19 cellular contexts compared by ENCODE assay signal in the genomic region with DNA sequence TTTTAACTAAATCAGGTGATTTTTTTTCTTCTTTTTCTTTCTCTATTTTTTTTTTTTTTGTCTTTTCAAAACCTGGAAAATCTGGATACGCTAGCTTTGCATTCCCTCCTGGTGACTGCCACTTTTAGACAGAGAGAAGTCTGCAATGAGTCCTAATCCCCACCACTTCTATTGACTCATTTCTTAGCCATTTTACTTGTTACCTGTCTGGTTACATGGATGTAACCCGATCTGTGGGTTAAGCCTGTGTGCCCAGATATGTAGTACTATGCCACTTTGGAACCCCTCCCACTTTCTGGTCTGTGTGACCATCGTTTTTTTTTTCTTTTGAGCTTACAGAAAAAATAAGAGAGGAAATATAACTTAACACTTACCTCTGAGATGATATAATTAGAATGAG.
DNase-seq lines count a peak whose midpoint lies in the region; ATAC-seq and TF ChIP-seq lines count a peak whose summit lies in the region.
"Had no signal": no experiment of that assay in that cellular context is flagged by ENCODE, and none has a peak within 500 bp of the region (broad histone marks: within the 10 kb centered on the region; RNA-seq: fewer than 3 reads in every experiment).

No MANE protein-coding gene starts in this region.

- no peaks in the 10 kb centered on the region for H3K4me1 Mint-ChIP-seq in neural progenitor cell
- H3K4me1 Mint-ChIP-seq in activated T-helper 2 cell treated with anti-CD3 and anti-CD28 coated beads, Interferon-gamma antibody, Interleukin-2, Interleukin-4, amounts not matched to agents 10 μg/mL and 5 μg/mL and 100 μg/mL, durations not matched to agents 14 hours and 24 hours and 36 hours (ENCODE audit: low read depth) = no peaks in the 10 kb centered on the region
- H3K4me1 Mint-ChIP-seq: CD14-positive monocyte had no signal

- dilution Hi-C loops in mammary epithelial cell (cut with HindIII; ENCODE audit: low sequenced_read_pairs) = no loop called here

- ATAC-seq in HG03520 (IDR thresholded peaks at IDR 0.05; ENCODE audit: unreplicated experiment) = no peak
- ATAC-seq: K562 had no signal

- H3F3A ChIP-seq in neural progenitor cell (ENCODE audit: low read depth) = no peaks in the 10 kb centered on the region

- H3K4me1 ChIP-seq in mammary epithelial cell (ENCODE audit: insufficient read depth, low read length) (peaks cover 5% of the 10 kb centered on the region), neural progenitor cell (no peaks in the 10 kb centered on the region)
- H3K4me1 ChIP-seq: SJCRH30 had no signal

- TF ChIP-seq CTCF in mammary epithelial cell (conservative IDR thresholded peaks at IDR 0.05 in 1 of 2, IDR thresholded peaks at IDR 0.05 in 1 of 2; ENCODE audit: extremely low read depth in 1 of 2, insufficient read depth in 1 of 2, low read depth in 1 of 2, low read length in 2 of 2) = no peak
- TF ChIP-seq CTCF in neural progenitor cell (IDR thresholded peaks at IDR 0.05) = no peak

- H3K9ac ChIP-seq in mammary epithelial cell (ENCODE audit: insufficient read depth, low read length) (no peak overlapping the region), neural progenitor cell (no peak overlapping the region)

- no peak overlapping the region for H3K27ac Mint-ChIP-seq in neural progenitor cell
- no peak overlapping the region for H3K27ac Mint-ChIP-seq in activated T-helper 2 cell treated with anti-CD3 and anti-CD28 coated beads, Interferon-gamma antibody, Interleukin-2, Interleukin-4, amounts not matched to agents 10 μg/mL and 5 μg/mL and 100 μg/mL, durations not matched to agents 14 hours and 24 hours and 36 hours
- H3K27ac Mint-ChIP-seq: CD14-positive monocyte had no signal

- in situ Hi-C loops in mammary epithelial cell (cut with MboI; ENCODE audit: low sequenced_read_pairs in 2 of 2) = no loop called here

- H3K4me2 ChIP-seq in mammary epithelial cell (ENCODE audit: insufficient read depth, low read depth, low read length) = no peak overlapping the region
- no peak overlapping the region for H3K4me2 ChIP-seq in neural progenitor cell

- CTCF ChIA-PET in mammary epithelial cell (lab: Charles Lee; ENCODE audit: low non-redundant PET) = no interaction called here

- H3K27me3 ChIP-seq in mammary epithelial cell (ENCODE audit: insufficient read depth, low read length) (no peaks in the 10 kb centered on the region), neural progenitor cell (no peaks in the 10 kb centered on the region)
- H3K27me3 ChIP-seq: SJCRH30 had no signal

- no TSS peak for BruUV-seq in mammary epithelial cell (replicated peaks; lab: Mats Ljungman, UMichigan)

- intact Hi-C loops in mammary epithelial cell (cut with micrococcal nuclease) = no loop called here
- intact Hi-C loops in activated T-helper 2 cell treated with anti-CD3 and anti-CD28 coated beads, Interferon-gamma antibody, Interleukin-2, Interleukin-4, amounts not matched to agents 10 μg/mL and 5 μg/mL and 100 μg/mL, durations not matched to agents 14 hours and 24 hours and 36 hours (cut with micrococcal nuclease) = no loop called here

- H3K79me2 ChIP-seq in mammary epithelial cell (ENCODE audit: insufficient read depth, low read length) (no peaks in the 10 kb centered on the region), neural progenitor cell (ENCODE audit: low read depth) (no peaks in the 10 kb centered on the region)

- H3K27me3 Mint-ChIP-seq in neural progenitor cell (ENCODE audit: insufficient read depth, low read depth) = no peaks in the 10 kb centered on the region
- H3K27me3 Mint-ChIP-seq in activated T-helper 2 cell treated with anti-CD3 and anti-CD28 coated beads, Interferon-gamma antibody, Interleukin-2, Interleukin-4, amounts not matched to agents 10 μg/mL and 5 μg/mL and 100 μg/mL, durations not matched to agents 14 hours and 24 hours and 36 hours (ENCODE audit: low read depth) = no peaks in the 10 kb centered on the region

- no peaks in the 10 kb centered on the region for H3K36me3 ChIP-seq in mammary epithelial cell (ENCODE audit: insufficient read depth, low read length)
- no peaks in the 10 kb centered on the region for H3K36me3 ChIP-seq in neural progenitor cell
- H3K36me3 ChIP-seq: SJCRH30 had no signal

- DNase-seq in NCI-H2171 treated with DMSO at 0.1 percent for 48 hours (lab: John Stamatoyannopoulos, UW) (peak; percentile 9), NCI-H2171 (lab: John Stamatoyannopoulos, UW) (no peak), NCI-H69 (lab: John Stamatoyannopoulos, UW) (peak; percentile 49), mammary epithelial cell (peak; percentile 24), neural progenitor cell (ENCODE audit: low spot score) (peak; percentile 3), GOT3 (lab: John Stamatoyannopoulos, UW) (no peak)
- no peak for DNase-seq in activated T-helper 2 cell treated with anti-CD3 and anti-CD28 coated beads, Interferon-gamma antibody, Interleukin-2, Interleukin-4, amounts not matched to agents 10 μg/mL and 5 μg/mL and 100 μg/mL, durations not matched to agents 14 hours and 24 hours and 36 hours (ENCODE audit: low spot score)
- DNase-seq: 8988T, DND-41, H9, NCI-H1105, NCI-H1694, NCI-H2081 treated with DMSO at 0.1 percent for 48 hours, NCI-H226, NCI-H526, SJCRH30 had no signal

- no peaks in the 10 kb centered on the region for H3K9me3 ChIP-seq in mammary epithelial cell (replicated peaks; ENCODE audit: insufficient read depth, low read length)
- no peaks in the 10 kb centered on the region for H3K9me3 ChIP-seq in neural progenitor cell (ENCODE audit: low read depth)
- H3K9me3 ChIP-seq: SJCRH30 had no signal

- H4K20me1 ChIP-seq in mammary epithelial cell (ENCODE audit: insufficient read depth, low read length) (no peaks in the 10 kb centered on the region), neural progenitor cell (ENCODE audit: low read depth) (no peaks in the 10 kb centered on the region)

- H2AFZ ChIP-seq in mammary epithelial cell (ENCODE audit: low read depth, low read length) (no peak overlapping the region), neural progenitor cell (replicated peaks) (no peak overlapping the region)

- H3K36me3 Mint-ChIP-seq in neural progenitor cell = no peaks in the 10 kb centered on the region
- H3K36me3 Mint-ChIP-seq in activated T-helper 2 cell treated with anti-CD3 and anti-CD28 coated beads, Interferon-gamma antibody, Interleukin-2, Interleukin-4, amounts not matched to agents 10 μg/mL and 5 μg/mL and 100 μg/mL, durations not matched to agents 14 hours and 24 hours and 36 hours (ENCODE audit: low read depth) = no peaks in the 10 kb centered on the region
- H3K36me3 Mint-ChIP-seq: CD14-positive monocyte had no signal

- H3K9me3 Mint-ChIP-seq in neural progenitor cell = no peaks in the 10 kb centered on the region
- peaks cover 33% of the 10 kb centered on the region for H3K9me3 Mint-ChIP-seq in activated T-helper 2 cell treated with anti-CD3 and anti-CD28 coated beads, Interferon-gamma antibody, Interleukin-2, Interleukin-4, amounts not matched to agents 10 μg/mL and 5 μg/mL and 100 μg/mL, durations not matched to agents 14 hours and 24 hours and 36 hours
- H3K9me3 Mint-ChIP-seq: H9 had no signal

- no peak overlapping the region for H3K4me3 Mint-ChIP-seq in neural progenitor cell
- H3K4me3 Mint-ChIP-seq in activated T-helper 2 cell treated with anti-CD3 and anti-CD28 coated beads, Interferon-gamma antibody, Interleukin-2, Interleukin-4, amounts not matched to agents 10 μg/mL and 5 μg/mL and 100 μg/mL, durations not matched to agents 14 hours and 24 hours and 36 hours (ENCODE audit: low read depth) = no peak overlapping the region
- H3K4me3 Mint-ChIP-seq: CD14-positive monocyte, H9 had no signal

- 42% methylated on average over 3 of the region's 3 CpGs for WGBS in mammary epithelial cell (ENCODE audit: low coverage, missing lambda C conversion rate)

- no peak overlapping the region for H3K4me3 ChIP-seq in mammary epithelial cell (replicated peaks in 1 of 3; ENCODE audit: insufficient read depth in 1 of 3, low read depth in 2 of 3, low read length in 3 of 3)
- no peak overlapping the region for H3K4me3 ChIP-seq in neural progenitor cell
- H3K4me3 ChIP-seq: K562, SJCRH30 had no signal

- no peak overlapping the region for H3K27ac ChIP-seq in mammary epithelial cell (ENCODE audit: insufficient read depth, low read depth, low read length)
- H3K27ac ChIP-seq in neural progenitor cell = no peak overlapping the region
- H3K27ac ChIP-seq: SJCRH30 had no signal

Comparison
In these comparisons a context has a peak if more than half of its experiments do, and no peak if none do; other contexts are left out.
1. DNase-seq: peak in NCI-H2171 treated with DMSO at 0.1 percent for 48 hours (single experiment), NCI-H69 (single experiment), mammary epithelial cell (single experiment) and neural progenitor cell (single experiment); none in NCI-H2171 (single experiment), activated T-helper 2 cell treated with anti-CD3 and anti-CD28 coated beads, Interferon-gamma antibody, Interleukin-2, Interleukin-4, amounts not matched to agents 10 μg/mL and 5 μg/mL and 100 μg/mL, durations not matched to agents 14 hours and 24 hours and 36 hours (single experiment) and GOT3 (single experiment).